ENCODE assay signal across 33 cellular contexts in the genomic region with DNA sequence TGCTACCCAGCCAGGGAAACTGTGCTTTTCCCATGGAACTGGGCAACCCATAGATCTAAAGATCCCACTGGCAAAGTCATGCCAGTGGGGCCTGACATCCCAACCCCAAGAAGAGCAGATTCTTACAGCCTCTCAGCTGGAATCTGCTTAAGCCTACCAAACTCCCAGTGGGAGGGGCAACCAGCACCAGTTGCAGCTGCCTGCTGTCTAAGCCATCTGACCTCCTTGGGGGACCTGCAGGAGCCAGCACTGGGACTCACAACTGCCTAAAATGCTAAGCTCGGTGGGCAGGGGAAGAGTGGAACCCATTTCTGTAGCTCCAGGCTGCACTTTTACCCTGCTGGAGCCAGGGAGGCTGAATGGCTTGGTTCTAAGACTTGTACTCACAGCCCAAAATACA.
"Had no signal": no experiment of that assay in that cellular context is flagged by ENCODE, and none has a peak within 500 bp of the region (broad histone marks: within the 10 kb centered on the region; RNA-seq: fewer than 3 reads in every experiment).

No MANE protein-coding gene starts in this region.

- H3K9me3 ChIP-seq: breast epithelium, ovary, right lobe of liver had no signal

- H3K27me3 Mint-ChIP-seq: activated CD4-positive, alpha-beta T cell treated with anti-CD3 and anti-CD28 coated beads, Interleukin-2, amount 10 ng/mL, durations not matched to agents 24 days and 14 days; activated CD8-positive, alpha-beta memory T cell treated with anti-CD3 and anti-CD28 coated beads, Interleukin-2, amount 10 ng/mL, durations not matched to agents 7 days and 5 days; activated CD8-positive, alpha-beta T cell treated with anti-CD3 and anti-CD28 coated beads for 36 hours; dendritic cell treated with granulocyte-macrophage colony-stimulating factor and Interleukin-4, amounts not matched to agents 40 ng/mL and 50 ng/mL, for 4 days; naive B cell; progenitor cell of endocrine pancreas; stimulated activated naive CD8-positive, alpha-beta T cell treated with anti-CD3 and anti-CD28 coated beads, Interleukin-15, amount 100 ng/mL, for 72 hours; type B pancreatic cell had no signal

- H3K27ac Mint-ChIP-seq: activated CD4-positive, alpha-beta T cell treated with anti-CD3 and anti-CD28 coated beads, Interleukin-2, amount 10 ng/mL, durations not matched to agents 24 days and 14 days; activated CD8-positive, alpha-beta memory T cell treated with anti-CD3 and anti-CD28 coated beads, Interleukin-2, amount 10 ng/mL, durations not matched to agents 7 days and 5 days; activated CD8-positive, alpha-beta T cell treated with anti-CD3 and anti-CD28 coated beads for 36 hours; activated naive CD4-positive, alpha-beta T cell treated with anti-CD3 and anti-CD28 coated beads, Interleukin-2, amount 50 U/mL, for 72 hours; dendritic cell treated with granulocyte-macrophage colony-stimulating factor and Interleukin-4, amounts not matched to agents 40 ng/mL and 50 ng/mL, for 4 days; mesothelial cell of epicardium; naive B cell; nephron progenitor cell; progenitor cell of endocrine pancreas; stimulated activated effector memory CD8-positive, alpha-beta T cell treated with anti-CD3 and anti-CD28 coated beads, Interleukin-12 subunit alpha, Interleukin-12 subunit beta, amount 100 ng/mL, for 72 hours; stimulated activated naive CD8-positive, alpha-beta T cell treated with anti-CD3 and anti-CD28 coated beads, Interleukin-15, amount 100 ng/mL, for 72 hours; T-helper 1 cell treated with Interleukin-12 subunit alpha and Interleukin-12 subunit beta and Interleukin-4 antibody, amounts not matched to agents 30 μg/mL and 1 μg/mL, for 36 hours; type B pancreatic cell had no signal

- H3K27ac ChIP-seq: breast epithelium, epithelial cell of prostate, esophagus squamous epithelium, left ventricle myocardium inferior, ovary, right lobe of liver, skin epidermis, VCaP had no signal

- H3K36me3 ChIP-seq: breast epithelium, esophagus squamous epithelium, left ventricle myocardium inferior, ovary, right lobe of liver had no signal

- ATAC-seq: activated CD8-positive, alpha-beta memory T cell treated with anti-CD3 and anti-CD28 coated beads, Interleukin-2, amount 10 ng/mL, durations not matched to agents 7 days and 5 days; activated CD8-positive, alpha-beta T cell treated with anti-CD3 and anti-CD28 coated beads for 36 hours; activated naive CD4-positive, alpha-beta T cell treated with anti-CD3 and anti-CD28 coated beads, Interleukin-2, amount 50 U/mL, for 72 hours; right lobe of liver; stimulated activated effector memory CD8-positive, alpha-beta T cell treated with anti-CD3 and anti-CD28 coated beads, Interleukin-12 subunit alpha, Interleukin-12 subunit beta, amount 100 ng/mL, for 72 hours; stimulated activated naive CD8-positive, alpha-beta T cell treated with anti-CD3 and anti-CD28 coated beads, Interleukin-15, amount 100 ng/mL, for 72 hours had no signal

- H3K4me1 ChIP-seq: breast epithelium, esophagus squamous epithelium, left ventricle myocardium inferior, right lobe of liver had no signal

- H3K4me3 Mint-ChIP-seq: activated CD4-positive, alpha-beta T cell treated with anti-CD3 and anti-CD28 coated beads, Interleukin-2, amount 10 ng/mL, durations not matched to agents 24 days and 14 days; activated CD8-positive, alpha-beta memory T cell treated with anti-CD3 and anti-CD28 coated beads, Interleukin-2, amount 10 ng/mL, durations not matched to agents 7 days and 5 days; activated CD8-positive, alpha-beta T cell treated with anti-CD3 and anti-CD28 coated beads for 36 hours; dendritic cell treated with granulocyte-macrophage colony-stimulating factor and Interleukin-4, amounts not matched to agents 40 ng/mL and 50 ng/mL, for 4 days; mesothelial cell of epicardium; naive B cell; nephron progenitor cell; stimulated activated effector memory CD8-positive, alpha-beta T cell treated with anti-CD3 and anti-CD28 coated beads, Interleukin-12 subunit alpha, Interleukin-12 subunit beta, amount 100 ng/mL, for 72 hours; stimulated activated naive CD8-positive, alpha-beta T cell treated with anti-CD3 and anti-CD28 coated beads, Interleukin-15, amount 100 ng/mL, for 72 hours; T-helper 1 cell treated with Interleukin-12 subunit alpha and Interleukin-12 subunit beta and Interleukin-4 antibody, amounts not matched to agents 30 μg/mL and 1 μg/mL, for 36 hours; type B pancreatic cell had no signal

- H3K4me1 Mint-ChIP-seq: activated CD4-positive, alpha-beta T cell treated with anti-CD3 and anti-CD28 coated beads, Interleukin-2, amount 10 ng/mL, durations not matched to agents 24 days and 14 days; activated CD8-positive, alpha-beta memory T cell treated with anti-CD3 and anti-CD28 coated beads, Interleukin-2, amount 10 ng/mL, durations not matched to agents 7 days and 5 days; mesothelial cell of epicardium; naive B cell; nephron progenitor cell; stimulated activated effector memory CD8-positive, alpha-beta T cell treated with anti-CD3 and anti-CD28 coated beads, Interleukin-12 subunit alpha, Interleukin-12 subunit beta, amount 100 ng/mL, for 72 hours; stimulated activated naive CD8-positive, alpha-beta T cell treated with anti-CD3 and anti-CD28 coated beads, Interleukin-15, amount 100 ng/mL, for 72 hours had no signal

- DNase-seq: activated CD4-positive, alpha-beta T cell treated with anti-CD3 and anti-CD28 coated beads, Interleukin-2, amount 10 ng/mL, durations not matched to agents 24 days and 14 days; activated CD4-positive, CD25-positive, alpha-beta regulatory T cell treated with anti-CD3 and anti-CD28 coated beads, Interleukin-2, amount 50 U/mL, for 72 hours; activated CD8-positive, alpha-beta memory T cell treated with anti-CD3 and anti-CD28 coated beads, Interleukin-2, amount 10 ng/mL, durations not matched to agents 7 days and 5 days; activated CD8-positive, alpha-beta T cell treated with anti-CD3 and anti-CD28 coated beads for 36 hours; activated naive CD4-positive, alpha-beta T cell; activated T-cell treated with anti-CD3 and anti-CD28 coated beads, Interleukin-2, amount 50 U/mL, for 48 hours; central memory CD4-positive, alpha-beta T cell; effector CD4-positive, alpha-beta T cell; esophagus squamous epithelium; foreskin melanocyte; islet precursor cell; left ventricle myocardium inferior; mammary epithelial cell; naive B cell; nephron progenitor cell; ovary; right lobe of liver; stimulated activated CD4-positive, alpha-beta T cell treated with anti-CD3 and anti-CD28 coated beads, Interleukin-12 subunit alpha, Interleukin-12 subunit beta, amount 100 ng/mL, for 4 hours; stimulated activated CD4-positive, alpha-beta T cell treated with anti-CD3 and anti-CD28 coated beads, Interleukin-4, amount 100 ng/mL, for 24 hours; stimulated activated naive CD8-positive, alpha-beta T cell treated with anti-CD3 and anti-CD28 coated beads, Interleukin-15, amount 100 ng/mL, for 72 hours; substantia nigra; T-helper 9 cell had no signal

- H3K27me3 ChIP-seq: breast epithelium, esophagus squamous epithelium, ovary, right lobe of liver had no signal

- H3K9me3 Mint-ChIP-seq: activated CD4-positive, alpha-beta T cell treated with anti-CD3 and anti-CD28 coated beads, Interleukin-2, amount 10 ng/mL, durations not matched to agents 24 days and 14 days; nephron progenitor cell; type B pancreatic cell had no signal

- H3K4me3 ChIP-seq: breast epithelium, esophagus squamous epithelium, left ventricle myocardium inferior, ovary, right lobe of liver, skin epidermis had no signal

- H3K36me3 Mint-ChIP-seq: activated CD8-positive, alpha-beta memory T cell treated with anti-CD3 and anti-CD28 coated beads, Interleukin-2, amount 10 ng/mL, durations not matched to agents 7 days and 5 days; activated naive CD4-positive, alpha-beta T cell treated with anti-CD3 and anti-CD28 coated beads, Interleukin-2, amount 50 U/mL, for 72 hours; naive B cell; stimulated activated effector memory CD8-positive, alpha-beta T cell treated with anti-CD3 and anti-CD28 coated beads, Interleukin-12 subunit alpha, Interleukin-12 subunit beta, amount 100 ng/mL, for 72 hours; type B pancreatic cell had no signal
